Comparison of ENCODE assay signal across 2 cellular contexts in the genomic region with DNA sequence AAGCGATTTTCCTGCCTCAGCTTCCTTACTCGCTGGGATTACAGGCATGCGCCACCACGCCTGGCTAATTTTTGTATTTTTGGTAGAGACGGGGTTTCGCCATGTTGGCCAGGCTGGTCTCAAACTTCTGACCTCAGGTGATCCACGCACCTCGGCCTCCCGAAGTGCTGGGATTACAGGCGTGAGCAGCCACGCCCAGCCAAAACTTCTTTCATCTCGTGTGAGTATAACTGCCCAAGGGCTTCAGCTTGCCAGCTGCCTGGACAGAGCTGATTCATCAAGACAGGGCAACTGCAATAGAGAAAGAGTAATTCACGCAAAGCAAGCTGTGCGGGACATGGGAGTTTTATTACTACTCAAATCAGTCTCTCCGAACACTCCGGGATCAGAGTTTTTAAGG. TPM values are rescaled to one million over a fixed set of nuclear protein-coding genes. Genes with fewer than 3 reads are reported as not detected.
"Had no signal": no experiment of that assay in that cellular context is flagged by ENCODE, and none has a peak within 500 bp of the region (broad histone marks: within the 10 kb centered on the region; RNA-seq: fewer than 3 reads in every experiment).

No MANE protein-coding gene starts in this region.

RNA-seq across cellular contexts. Expression of a gene that starts 57.4 kb away (rescaled TPM):
- total RNA-seq: G401, GM12878 had no signal
- polyA plus RNA-seq: GM12878 had no signal
